In genomic region chr9:38044706-38045105, GRCh38 we compare ENCODE assay signal across 1 cellular context.
TF ChIP-seq lines count a peak whose summit lies in the region.

No MANE protein-coding gene starts in this region.

TF ChIP-seq in A549, 52 proteins besides CTCF, POLR2A, EP300 and RAD21 (continued from another document):
- no peak for TF ChIP-seq REST (IDR thresholded peaks at IDR 0.05)
- no peak for TF ChIP-seq CHD4 (IDR thresholded peaks at IDR 0.05; ENCODE audit: borderline replicate concordance)
